1 cellular context compared by ENCODE assay signal in genomic region chr9:82101475-82101874, GRCh38.
TF ChIP-seq lines count a peak whose summit lies in the region.

No MANE protein-coding gene starts in this region.

TF ChIP-seq in WTC11, 78 proteins besides CTCF, POLR2A, EP300 and RAD21 (continued from another document):
- TF ChIP-seq NR3C1 (CRISPR knock-in tag; conservative IDR thresholded peaks at IDR 0.05; ENCODE audit: low read depth) (no peak), CREB1 (CRISPR knock-in tag; IDR thresholded peaks at IDR 0.05) (no peak), ZNF423 (CRISPR knock-in tag; IDR thresholded peaks at IDR 0.05) (no peak), NFE2L1 (CRISPR knock-in tag; IDR thresholded peaks at IDR 0.05) (no peak), TEAD4 (CRISPR knock-in tag; IDR thresholded peaks at IDR 0.05) (no peak)
